In the genomic region with DNA sequence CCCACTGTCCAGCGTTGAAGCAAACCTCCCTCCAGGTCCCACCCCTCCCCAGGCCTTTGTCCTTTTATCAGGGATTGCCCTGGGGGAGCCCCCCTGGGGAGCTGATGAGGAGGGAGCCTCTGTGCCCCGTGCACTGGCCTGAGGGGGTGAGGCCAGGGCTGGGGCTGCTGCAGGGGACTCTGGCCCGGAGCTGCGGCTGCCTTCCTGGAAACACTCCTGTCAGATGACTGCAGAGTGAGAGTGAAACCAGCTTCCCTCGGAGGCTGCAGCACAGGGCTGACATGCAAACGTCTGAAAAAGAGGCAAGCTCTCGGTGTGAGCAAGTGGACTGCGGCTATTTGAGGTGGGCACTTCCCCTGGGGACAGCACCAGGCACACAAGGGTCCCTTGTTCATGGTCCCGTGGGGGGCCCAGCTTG, we compare ENCODE assay signal across 8 cellular contexts. TPM values are rescaled to one million over a fixed set of nuclear protein-coding genes. Genes with fewer than 3 reads are reported as not detected.
DNase-seq lines count a peak whose midpoint lies in the region; ATAC-seq and TF ChIP-seq lines count a peak whose summit lies in the region.

No MANE protein-coding gene starts in this region.

- TF ChIP-seq CTCF in fibroblast of villous mesenchyme (IDR thresholded peaks at IDR 0.05; ENCODE audit: insufficient read depth, low read depth, low read length), result no peak

- in situ Hi-C loops in ACHN (cut with HindIII; ENCODE audit: low pct_ligation_motif_present, low pct_unique_long_range_greater_than_20kb, low sequenced_read_pairs), result no loop called here

- peak overlapping the region; percentile 9 for H3K4me3 ChIP-seq in fibroblast of villous mesenchyme (ENCODE audit: low read depth, low read length)

- ATAC-seq in GM21723 (IDR thresholded peaks at IDR 0.05; ENCODE audit: unreplicated experiment) (peak; percentile 36), GM19467 (IDR thresholded peaks at IDR 0.05; ENCODE audit: unreplicated experiment) (no peak)

- DNase-seq in ACHN (peak; percentile 36), fibroblast of villous mesenchyme (ENCODE audit: low read depth) (peak; percentile 71), amniotic stem cell (lab: John Stamatoyannopoulos, UW) (no peak), GF-D8 (lab: John Stamatoyannopoulos, UW) (no peak)
- peak; percentile 41 to 56 for DNase-seq in activated CD4-positive, alpha-beta T cell treated with anti-CD3 and anti-CD28 coated beads for 4 hours
- DNase-seq in stimulated activated CD4-positive, alpha-beta T cell treated with anti-CD3 and anti-CD28 coated beads, TNF-alpha, amount 100 ng/mL, for 48 hours (ENCODE audit: low read depth in 3 of 3), result peak; percentile 34 to 48 (median 47)

RNA-seq across cellular contexts. Expression of gene TRAF2, which starts 4.6 kb away (rescaled TPM):
- total RNA-seq in fibroblast of villous mesenchyme, result 11.0 and 16.8 TPM in 2 replicates

RNA-seq across cellular contexts. Expression of gene EDF1, which starts 15.6 kb away (rescaled TPM):
- 146 and 163 TPM in 2 replicates for total RNA-seq in fibroblast of villous mesenchyme

RNA-seq across cellular contexts. Expression of gene MAMDC4, which starts 29.6 kb away (rescaled TPM):
- 1.6 and 3.0 TPM in 2 replicates for total RNA-seq in fibroblast of villous mesenchyme

RNA-seq across cellular contexts. Expression of gene PHPT1, which starts 32.5 kb away (rescaled TPM):
- 75.4 and 105 TPM in 2 replicates for total RNA-seq in fibroblast of villous mesenchyme

RNA-seq across cellular contexts. Expression of gene AJM1, which starts 39.4 kb away (rescaled TPM):
- total RNA-seq in fibroblast of villous mesenchyme, result 0.86 and 1.3 TPM in 2 replicates

Comparison
In these comparisons a context has a peak if more than half of its experiments do, and no peak if none do; other contexts are left out.
1. DNase-seq: peak in ACHN (single experiment), activated CD4-positive, alpha-beta T cell treated with anti-CD3 and anti-CD28 coated beads for 4 hours (2 of 2), fibroblast of villous mesenchyme (single experiment) and stimulated activated CD4-positive, alpha-beta T cell treated with anti-CD3 and anti-CD28 coated beads, TNF-alpha, amount 100 ng/mL, for 48 hours (3 of 3); none in amniotic stem cell (single experiment) and GF-D8 (single experiment).